In the genomic region with DNA sequence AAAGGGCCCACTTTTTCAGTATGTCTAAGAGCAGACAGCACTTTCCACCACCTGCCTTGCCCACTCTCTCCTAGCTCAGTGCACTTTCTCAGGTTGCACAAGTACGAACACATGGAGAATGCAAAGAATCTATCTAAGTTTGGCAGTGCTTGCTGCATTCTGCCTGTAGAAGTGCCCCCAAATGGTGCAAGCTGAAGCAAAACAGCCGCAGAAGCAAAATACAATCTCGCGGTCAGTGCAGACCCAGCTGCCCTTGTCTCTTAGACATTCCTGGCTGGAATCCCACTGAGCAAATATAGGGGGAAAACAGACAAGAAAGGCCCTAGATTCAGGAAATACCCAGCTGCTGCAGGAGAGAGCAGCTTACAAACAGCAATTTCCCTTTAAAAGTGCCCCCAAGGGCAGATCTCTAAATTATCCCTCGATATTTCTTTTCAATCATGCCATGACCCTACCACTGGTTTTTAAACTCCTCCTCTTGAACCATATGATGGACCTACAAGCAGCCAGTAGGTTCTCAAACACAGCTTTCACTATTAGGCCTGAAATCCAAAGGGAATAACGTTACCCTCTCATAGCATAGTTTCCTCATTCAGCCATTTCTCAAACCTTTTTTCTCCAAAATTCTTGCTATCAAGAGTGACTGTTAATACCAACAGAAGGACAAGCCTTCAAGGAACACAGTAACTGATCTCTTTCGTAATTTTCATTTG, we compare ENCODE assay signal across 9 cellular contexts.
DNase-seq lines count a peak whose midpoint lies in the region; TF ChIP-seq lines count a peak whose summit lies in the region.
"Had no signal": no experiment of that assay in that cellular context is flagged by ENCODE, and none has a peak within 500 bp of the region (broad histone marks: within the 10 kb centered on the region; RNA-seq: fewer than 3 reads in every experiment).

No MANE protein-coding gene starts in this region.

- H3K36me3 ChIP-seq in smooth muscle cell (ENCODE audit: low read depth) = peaks cover 9% of the 10 kb centered on the region

- H3K4me3 Mint-ChIP-seq in activated naive CD4-positive, alpha-beta T cell treated with anti-CD3 and anti-CD28 coated beads, Interleukin-2, amount 50 U/mL, for 24 hours = no peak overlapping the region

- H3F3A ChIP-seq in smooth muscle cell (ENCODE audit: low read depth) = no peaks in the 10 kb centered on the region

- peaks cover 74% of the 10 kb centered on the region for H3K4me1 Mint-ChIP-seq in activated naive CD4-positive, alpha-beta T cell treated with anti-CD3 and anti-CD28 coated beads, Interleukin-2, amount 50 U/mL, for 24 hours

- H2AFZ ChIP-seq in smooth muscle cell (ENCODE audit: low read depth) = no peak overlapping the region

- peak overlapping the region; percentile 14 for H3K4me2 ChIP-seq in smooth muscle cell

- 43% methylated on average over 7 of the region's 7 CpGs for whole genome bisulfite sequencing in smooth muscle cell (ENCODE audit: low lambda C conversion rate)

- H3K27me3 Mint-ChIP-seq in activated naive CD4-positive, alpha-beta T cell treated with anti-CD3 and anti-CD28 coated beads, Interleukin-2, amount 50 U/mL, for 24 hours = no peaks in the 10 kb centered on the region

- H3K27me3 ChIP-seq in smooth muscle cell (ENCODE audit: low read depth) = no peaks in the 10 kb centered on the region

- peaks cover 15% of the 10 kb centered on the region for H3K4me1 ChIP-seq in smooth muscle cell (ENCODE audit: low read depth)

- no peaks in the 10 kb centered on the region for H3K9me3 ChIP-seq in smooth muscle cell (replicated peaks; ENCODE audit: low read depth)

- H3K27ac ChIP-seq in smooth muscle cell (ENCODE audit: low read depth) = peak overlapping the region; percentile 32

- DNase-seq in activated naive CD4-positive, alpha-beta T cell (lab: John Stamatoyannopoulos, UW) = no peak
- peak; percentile 54 for DNase-seq in astrocyte of the spinal cord (ENCODE audit: low read depth, low spot score)
- peak; percentile 37 for DNase-seq in iPS-NIHi11 (ENCODE audit: low spot score)
- no peak for DNase-seq in smooth muscle cell (lab: John Stamatoyannopoulos, UW; ENCODE audit: unreplicated experiment)
- DNase-seq in GF-D8 (lab: John Stamatoyannopoulos, UW) = no peak
- no peak for DNase-seq in HUDEP-2 (lab: John Stamatoyannopoulos, UW; ENCODE audit: unreplicated experiment in 76 of 76)
- no peak for DNase-seq in SW 1271 (lab: John Stamatoyannopoulos, UW)
- DNase-seq: posterior cingulate gyrus had no signal

- H3K4me3 ChIP-seq in astrocyte of the spinal cord (ENCODE audit: low read depth, low read length) (no peak overlapping the region), smooth muscle cell (no peak overlapping the region)

- peaks cover 30% of the 10 kb centered on the region for H3K79me2 ChIP-seq in smooth muscle cell (ENCODE audit: low read depth)

- no peak for TF ChIP-seq CTCF in astrocyte of the spinal cord (IDR thresholded peaks at IDR 0.05; ENCODE audit: low read depth, low read length)
- TF ChIP-seq CTCF in smooth muscle cell (IDR thresholded peaks at IDR 0.05; ENCODE audit: borderline replicate concordance, insufficient read depth, poor library complexity, severe bottlenecking) = no peak

- H3K9ac ChIP-seq in smooth muscle cell (ENCODE audit: low read depth) = no peak overlapping the region

- peak overlapping the region; percentile 52 for H3K27ac Mint-ChIP-seq in activated naive CD4-positive, alpha-beta T cell treated with anti-CD3 and anti-CD28 coated beads, Interleukin-2, amount 50 U/mL, for 24 hours

- no peaks in the 10 kb centered on the region for H4K20me1 ChIP-seq in smooth muscle cell (ENCODE audit: low read depth)

- peaks cover 26% of the 10 kb centered on the region for H3K36me3 Mint-ChIP-seq in activated naive CD4-positive, alpha-beta T cell treated with anti-CD3 and anti-CD28 coated beads, Interleukin-2, amount 50 U/mL, for 24 hours

- in situ Hi-C loops in astrocyte of the spinal cord (cut with HindIII; ENCODE audit: low sequenced_read_pairs) = no loop called here

- H3K9me3 Mint-ChIP-seq in activated naive CD4-positive, alpha-beta T cell treated with anti-CD3 and anti-CD28 coated beads, Interleukin-2, amount 50 U/mL, for 24 hours = peaks cover 13% of the 10 kb centered on the region

Comparison
In these comparisons a context has a peak if more than half of its experiments do, and no peak if none do; other contexts are left out.
1. DNase-seq: peak in astrocyte of the spinal cord (single experiment) and iPS-NIHi11 (single experiment); none in activated naive CD4-positive, alpha-beta T cell (0 of 4), smooth muscle cell (single experiment), GF-D8 (single experiment), HUDEP-2 (0 of 76) and SW 1271 (0 of 2).